ENCODE assay signal across 19 cellular contexts in the genomic region with DNA sequence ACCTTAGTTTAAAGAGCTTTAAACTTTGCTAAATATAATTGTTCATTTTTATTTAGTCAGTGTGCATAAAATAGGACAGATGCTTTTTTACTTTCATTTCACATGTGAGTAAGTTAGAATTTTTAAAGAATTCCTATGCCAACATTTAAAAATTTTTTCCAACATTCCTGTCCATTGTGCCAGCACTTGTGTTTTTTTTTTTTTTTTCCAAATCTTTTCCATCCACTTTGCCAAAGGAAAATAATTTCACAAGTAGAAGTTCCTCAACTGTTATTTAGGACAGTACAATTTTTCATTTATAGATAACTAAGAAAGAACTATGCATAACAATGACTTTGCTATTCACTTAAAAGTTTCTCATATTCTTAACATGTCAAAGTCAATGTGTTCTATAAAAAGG.
DNase-seq lines count a peak whose midpoint lies in the region; ATAC-seq and TF ChIP-seq lines count a peak whose summit lies in the region.
"Had no signal": no experiment of that assay in that cellular context is flagged by ENCODE, and none has a peak within 500 bp of the region (broad histone marks: within the 10 kb centered on the region; RNA-seq: fewer than 3 reads in every experiment).

No MANE protein-coding gene starts in this region.

- peak overlapping the region in 1 of 2 donors; percentile 29 for H3K4me3 ChIP-seq in ascending aorta
- no peak overlapping the region for H3K4me3 ChIP-seq in fibroblast of the aortic adventitia (ENCODE audit: low read depth, low read length)
- H3K4me3 ChIP-seq: GM23338, HAP-1 had no signal

- H3K27me3 ChIP-seq in ascending aorta, result no peaks in the 10 kb centered on the region
- H3K27me3 ChIP-seq: BE2C had no signal

- TF ChIP-seq CTCF in ascending aorta (IDR thresholded peaks at IDR 0.05) (no peak), fibroblast of the aortic adventitia (IDR thresholded peaks at IDR 0.05; ENCODE audit: insufficient read depth, low read length) (no peak)

- peaks cover 0 to 3% of the 10 kb centered on the region in 2 donors for H3K4me1 ChIP-seq in ascending aorta
- H3K4me1 ChIP-seq: BE2C, HAP-1 had no signal

- DNase-seq in GM03348 (ENCODE audit: low spot score) (peak; percentile 2), ascending aorta (ENCODE audit: low spot score in 2 of 2) (no peak), fibroblast of the aortic adventitia (ENCODE audit: low read depth) (peak; percentile 71), stromal cell of bone marrow (ENCODE audit: low read depth) (peak; percentile 18), NCI-H446 (lab: John Stamatoyannopoulos, UW) (no peak)
- DNase-seq: BE2C, DMS79, Kasumi-1, NCI-H1694, NCI-H2081 treated with DMSO at 0.1 percent for 48 hours, NCI-H446 treated with DMSO at 0.1 percent for 48 hours, NCI-H526 treated with DMSO at 0.1 percent for 48 hours, PC-3, RPMI8226, SHP77 had no signal

- H3K27ac ChIP-seq in ascending aorta, result peak overlapping the region; percentile 20 to 22

- H3K36me3 ChIP-seq in ascending aorta, result no peaks in the 10 kb centered on the region
- H3K36me3 ChIP-seq: BE2C, HAP-1 had no signal

- ATAC-seq in HG03159 (IDR thresholded peaks at IDR 0.05; ENCODE audit: unreplicated experiment), result no peak
- no peak for ATAC-seq in GM18867 (IDR thresholded peaks at IDR 0.05; ENCODE audit: unreplicated experiment)
- ATAC-seq: GM23338, PC-3 had no signal

- intact Hi-C loops in ascending aorta (cut with DNase I), result loop anchor here (10.0 kb wide), 1 partner anchor 193 kb away; the partner anchor contains the start of gene ADAMTS6

- H3K9me3 ChIP-seq in ascending aorta, result no peaks in the 10 kb centered on the region
- H3K9me3 ChIP-seq: BE2C, HAP-1 had no signal

Comparison
In these comparisons a context has a peak if more than half of its experiments do, and no peak if none do; other contexts are left out.
1. DNase-seq: peak in GM03348 (single experiment), fibroblast of the aortic adventitia (single experiment) and stromal cell of bone marrow (single experiment); none in ascending aorta (0 of 2) and NCI-H446 (0 of 2).